Comparison of ENCODE assay signal across 8 cellular contexts in genomic region chr12:118377005-118377890, GRCh38. TPM values are rescaled to one million over a fixed set of nuclear protein-coding genes. Genes with fewer than 3 reads are reported as not detected.
DNase-seq lines count a peak whose midpoint lies in the region; ATAC-seq and TF ChIP-seq lines count a peak whose summit lies in the region.

No MANE protein-coding gene starts in this region.

- 5% methylated on average over 14 of the region's 23 CpGs for WGBS in HUES64
- whole genome bisulfite sequencing in stomach, 5 donors = 2 to 4% (median 3%) methylated on average over 23 of the region's 23 CpGs

- H3K36me3 ChIP-seq in HUES64 (ENCODE audit: insufficient read depth, low read length) (peaks cover 28% of the 10 kb centered on the region), iPS-18a (ENCODE audit: control insufficient read depth, low read depth, low read length) (peaks cover 21% of the 10 kb centered on the region), stomach (peaks cover 10 to 37% (median 34%) of the 10 kb centered on the region in 4 donors)

- H3K9me3 Mint-ChIP-seq in CD14-positive monocyte = no peaks in the 10 kb centered on the region

- peak overlapping the region; percentile 91 for H3K4me3 ChIP-seq in HUES64 (ENCODE audit: low read length)
- peak overlapping the region; percentile 82 for H3K4me3 ChIP-seq in iPS-18a (ENCODE audit: low read length)
- H3K4me3 ChIP-seq in stomach = peak overlapping the region; percentile 91 to 100 (median 96)

- peak overlapping the region; percentile 88 to 92 for H3K4me3 Mint-ChIP-seq in CD14-positive monocyte

- no peaks in the 10 kb centered on the region for H3K27me3 ChIP-seq in HUES64 (ENCODE audit: insufficient read depth, low read length)
- H3K27me3 ChIP-seq in iPS-18a (ENCODE audit: control insufficient read depth, insufficient read depth, low read length) = peaks cover 2% of the 10 kb centered on the region
- H3K27me3 ChIP-seq in stomach = no peaks in the 10 kb centered on the region

- H3K4me1 ChIP-seq in HUES64 (ENCODE audit: insufficient read depth, low read length) (peaks cover 8% of the 10 kb centered on the region; the same call in 1 of the 2 replicates), iPS-18a (ENCODE audit: control insufficient read depth, low read depth, low read length) (peaks cover 17% of the 10 kb centered on the region), stomach (peaks cover 18 to 49% (median 36%) of the 10 kb centered on the region in 4 donors)

- H3K9me3 ChIP-seq in HUES64 (ENCODE audit: insufficient read depth, low read depth, low read length) (no peaks in the 10 kb centered on the region), iPS-18a (ENCODE audit: control insufficient read depth, low read depth, low read length) (no peaks in the 10 kb centered on the region), stomach (no peaks in the 10 kb centered on the region)

- no peak for TF ChIP-seq EP300 in stomach (IDR thresholded peaks at IDR 0.05)

- intact Hi-C loops in CD14-positive monocyte (cut with micrococcal nuclease) (loop anchor here (10.0 kb wide), 4 partner anchors 192 to 322 kb away; partner anchors contain the start of gene WSB2 (in 1 of the 2)), stomach (cut with DNase I; ENCODE audit: low total_unique reads) (no loop called here)

- peaks cover 26 to 30% of the 10 kb centered on the region in 2 donors for H3K36me3 Mint-ChIP-seq in CD14-positive monocyte

- no peaks in the 10 kb centered on the region for H3K27me3 Mint-ChIP-seq in CD14-positive monocyte (ENCODE audit: low read depth in 3 of 3)

- no peak for TF ChIP-seq CTCF in CD14-positive monocyte (IDR thresholded peaks at IDR 0.05)
- no peak for TF ChIP-seq CTCF in stomach (IDR thresholded peaks at IDR 0.05)

- peak overlapping the region; percentile 85 to 95 (median 92) for H3K27ac Mint-ChIP-seq in CD14-positive monocyte

- H3K27ac ChIP-seq in HUES64 (ENCODE audit: low read depth, low read length) (no peak overlapping the region), iPS-18a (ENCODE audit: low read length) (no peak overlapping the region), stomach (peak overlapping the region; percentile 87 to 98 (median 94))

- ATAC-seq in HG03354 (IDR thresholded peaks at IDR 0.05; ENCODE audit: poor library complexity, severe bottlenecking, unreplicated experiment) = no peak

- no peak for DNase-seq in CD14-positive monocyte (ENCODE audit: low spot score)
- DNase-seq in activated naive CD4-positive, alpha-beta T cell treated with anti-CD3 and anti-CD28 coated beads, Interleukin-2, amount 50 U/mL, for 16 hours = peak; percentile 13
- DNase-seq in stomach = no peak
- no peak for DNase-seq in effector CD4-positive, alpha-beta T cell
- no peak for DNase-seq in OCI-M2 (lab: John Stamatoyannopoulos, UW; ENCODE audit: unreplicated experiment)

- peaks cover 27% of the 10 kb centered on the region for H3K4me1 Mint-ChIP-seq in CD14-positive monocyte

- H3K9ac ChIP-seq in HUES64 (ENCODE audit: low read depth, low read length) (peak overlapping the region; percentile 59; the same call in 1 of the 2 replicates), iPS-18a (ENCODE audit: low read length) (peak overlapping the region; percentile 85)

- no peak for TF ChIP-seq POLR2A in stomach (IDR thresholded peaks at IDR 0.05)

RNA-seq across cellular contexts. Expression of gene SUDS3, which starts 0.9 kb away (rescaled TPM):
- polyA plus RNA-seq in CD14-positive monocyte = 1 to 10 TPM; 8.2 to 9.1 TPM
- polyA plus RNA-seq in HUES64 (2013, experiment 1 of 2) = 24.5 TPM
- 27.8 TPM for polyA plus RNA-seq in HUES64 (2013, experiment 2 of 2)
- 100 to 1,000 TPM in 1 of 5 donors, 10 to 100 TPM in 4; 22.6 to 122 (median 71.8) TPM for total RNA-seq in stomach
- 10 to 100 TPM; 10.8 to 15.4 (median 11.5) TPM for polyA plus RNA-seq in stomach

RNA-seq across cellular contexts. Expression of gene TAOK3, which starts 4.5 kb away (rescaled TPM):
- polyA plus RNA-seq in CD14-positive monocyte (10 to 100 TPM; 19.7 to 58.3 TPM), stomach (10 to 100 TPM in 2 of 3 donors, 1 to 10 TPM in 1; 7.5 to 12.3 (median 11.6) TPM)
- 3.8 TPM for polyA plus RNA-seq in HUES64 (2013, experiment 1 of 2)
- polyA plus RNA-seq in HUES64 (2013, experiment 2 of 2) = 5.1 TPM
- total RNA-seq in stomach = 100 to 1,000 TPM in 1 of 5 donors, 10 to 100 TPM in 4; 14.2 to 131 (median 49.4) TPM

Comparison
In these comparisons a context has a peak if more than half of its experiments do, and no peak if none do; other contexts are left out.
1. H3K27ac ChIP-seq: peak in stomach (5 of 5); none in HUES64 (single experiment) and iPS-18a (single experiment).
2. Peak in every context shown above with its lines, with median percentiles within 50 percentile points of each other: H3K4me3 ChIP-seq.